Comparison of ENCODE assay signal across 27 cellular contexts in the genomic region with DNA sequence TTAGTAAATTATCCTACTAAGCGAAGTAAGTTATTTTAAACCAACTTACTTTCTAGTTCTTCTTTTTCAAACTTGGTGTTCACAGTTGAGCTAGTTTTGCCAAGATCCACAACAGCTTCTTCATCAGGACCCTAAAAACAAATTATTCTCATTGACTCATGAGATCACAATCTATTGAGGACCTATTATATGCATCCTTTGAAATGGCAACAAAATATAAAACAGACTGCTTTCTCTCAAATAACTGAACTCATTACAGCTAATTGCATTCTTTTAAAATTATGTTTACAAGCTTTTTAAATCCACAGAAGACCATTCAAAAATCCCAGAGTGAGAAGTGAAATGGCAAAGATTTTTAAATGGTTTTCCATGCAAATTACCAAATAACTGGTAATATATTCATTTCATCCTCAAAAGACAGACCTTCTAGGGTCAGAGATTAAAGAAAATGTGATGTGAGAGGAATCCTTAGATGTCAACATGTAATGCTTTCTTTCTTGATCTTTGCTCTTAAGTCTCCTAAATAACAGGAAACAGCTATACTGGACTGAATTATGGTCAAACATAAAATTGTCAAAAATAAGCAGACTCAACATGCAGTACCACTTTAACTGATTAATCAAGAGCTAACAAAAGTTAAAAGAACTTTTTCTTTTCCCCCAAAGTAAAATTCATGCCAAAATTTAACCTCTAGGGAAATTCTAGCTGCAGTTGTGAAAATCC. TPM values are rescaled to one million over a fixed set of nuclear protein-coding genes. Genes with fewer than 3 reads are reported as not detected.
A peak's percentile ranks its signal among the peaks of the same experiment; 100 is the strongest.
DNase-seq lines count a peak whose midpoint lies in the region; ATAC-seq, FAIRE-seq and TF ChIP-seq lines count a peak whose summit lies in the region.
"Had no signal": no experiment of that assay in that cellular context is flagged by ENCODE, and none has a peak within 500 bp of the region (broad histone marks: within the 10 kb centered on the region; RNA-seq: fewer than 3 reads in every experiment).

No MANE protein-coding gene starts in this region.

- TF ChIP-seq CTCF in HepG2 (CRISPR knock-in tag; IDR thresholded peaks at IDR 0.05) (no peak), right lobe of liver (IDR thresholded peaks at IDR 0.05) (no peak), endothelial cell of umbilical vein (IDR thresholded peaks at IDR 0.05; ENCODE audit: extremely low read depth in 1 of 2, insufficient read depth in 1 of 2, low read depth in 1 of 2, low read length in 2 of 2) (no peak), heart right ventricle (IDR thresholded peaks at IDR 0.05) (no peak)

- H3K36me3 Mint-ChIP-seq in T-cell: peaks cover 27% of the 10 kb centered on the region

- no peak for TF ChIP-seq RAD21 in HepG2 (CRISPR knock-in tag; IDR thresholded peaks at IDR 0.05)

- no peaks in the 10 kb centered on the region for H3K9me1 ChIP-seq in endothelial cell of umbilical vein (replicated peaks; ENCODE audit: control insufficient read depth, extremely low read depth, insufficient read depth, low read length)

- peaks cover 59 to 61% (median 60%) of the 10 kb centered on the region in 3 donors for H3K4me1 Mint-ChIP-seq in T-cell

- H3K27ac Mint-ChIP-seq in T-cell: peak overlapping the region; percentile 39 to 49
- H3K27ac Mint-ChIP-seq: stimulated activated naive CD8-positive, alpha-beta T cell treated with anti-CD3 and anti-CD28 coated beads, Interleukin-15, amount 100 ng/mL, for 72 hours had no signal

- peak overlapping the region; percentile 45 for H3K27ac ChIP-seq in HepG2 (ENCODE audit: extremely low read length, insufficient read depth, low read length)
- no peak overlapping the region for H3K27ac ChIP-seq in right lobe of liver
- H3K27ac ChIP-seq in endothelial cell of umbilical vein (ENCODE audit: insufficient read depth, low read depth, low read length): no peak overlapping the region
- H3K27ac ChIP-seq in heart right ventricle: no peak overlapping the region
- H3K27ac ChIP-seq: esophagus muscularis mucosa, foreskin keratinocyte, ovary, SJCRH30, skin epidermis, thoracic aorta had no signal

- peak; percentile 40 for FAIRE-seq in HepG2 (lab: Jason Lieb, UNC)
- no peak for FAIRE-seq in endothelial cell of umbilical vein (lab: Jason Lieb, UNC)
- FAIRE-seq: RCC 7860, urothelium cell line had no signal

- no peak overlapping the region for H3K4me3 Mint-ChIP-seq in T-cell
- H3K4me3 Mint-ChIP-seq: stimulated activated naive CD8-positive, alpha-beta T cell treated with anti-CD3 and anti-CD28 coated beads, Interleukin-15, amount 100 ng/mL, for 72 hours had no signal

- H3K36me3 ChIP-seq in HepG2 (replicated peaks in 1 of 2; ENCODE audit: control insufficient read depth in 1 of 2, insufficient read depth in 2 of 2, low read length in 2 of 2): peaks cover 0 to 4% of the 10 kb centered on the region in 2 experiments; a peak in 1 of 5 replicates
- no peaks in the 10 kb centered on the region for H3K36me3 ChIP-seq in right lobe of liver
- H3K36me3 ChIP-seq in endothelial cell of umbilical vein (ENCODE audit: control insufficient read depth in 2 of 2, extremely low read depth in 1 of 2, insufficient read depth in 2 of 2, low read length in 2 of 2): peaks cover 0 to 3% of the 10 kb centered on the region in 2 experiments
- peaks cover 0 to 14% (median 0%) of the 10 kb centered on the region in 9 donors for H3K36me3 ChIP-seq in heart right ventricle
- H3K36me3 ChIP-seq: ovary had no signal

- H3K9ac ChIP-seq in HepG2 (ENCODE audit: insufficient read depth, low read depth, low read length): no peak overlapping the region
- no peak overlapping the region for H3K9ac ChIP-seq in endothelial cell of umbilical vein (replicated peaks; ENCODE audit: extremely low read depth, insufficient read depth, low read length)

- H3K27me3 Mint-ChIP-seq in T-cell: no peaks in the 10 kb centered on the region
- H3K27me3 Mint-ChIP-seq: stimulated activated naive CD8-positive, alpha-beta T cell treated with anti-CD3 and anti-CD28 coated beads, Interleukin-15, amount 100 ng/mL, for 72 hours had no signal

- TF ChIP-seq POLR2A in HepG2 (IDR thresholded peaks at IDR 0.05; ENCODE audit: insufficient read depth in 1 of 2, low read depth in 2 of 2, low read length in 2 of 2) (no peak), right lobe of liver (IDR thresholded peaks at IDR 0.05) (no peak), endothelial cell of umbilical vein (IDR thresholded peaks at IDR 0.05; ENCODE audit: low read depth, low read length) (no peak)

- dilution Hi-C loops in endothelial cell of umbilical vein (cut with MboI; ENCODE audit: extremely low pct_ligation_motif_present, low sequenced_read_pairs): no loop called here

- no TSS peak for BruUV-seq in HepG2 (replicated peaks; lab: Mats Ljungman, UMichigan)
- BruUV-seq in endothelial cell of umbilical vein (replicated peaks; lab: Mats Ljungman, UMichigan): no TSS peak

- CTCF ChIA-PET in HepG2 (lab: Yijun Ruan, JAX; ENCODE audit: low intra/inter-chr PET ratio, low total read pairs) (no interaction called here), T-cell (lab: Charles Lee) (interaction anchor here (0.5 to 1.2 kb wide), 5 partner anchors 9 to 45 kb away, joined by 3 to 7 read pairs (median 3); no protein-coding TSS in a partner anchor), endothelial cell of umbilical vein (lab: Charles Lee) (interaction anchor here (1.0 to 1.5 kb wide), 5 partner anchors 13 to 229 kb away, joined by 3 to 7 read pairs (median 3); no protein-coding TSS in a partner anchor)

- H3K9me3 ChIP-seq in HepG2 (ENCODE audit: low read length) (no peaks in the 10 kb centered on the region), right lobe of liver (no peaks in the 10 kb centered on the region), endothelial cell of umbilical vein (replicated peaks; ENCODE audit: control insufficient read depth, insufficient read depth, low read length) (no peaks in the 10 kb centered on the region), heart right ventricle (no peaks in the 10 kb centered on the region)
- H3K9me3 ChIP-seq: esophagus muscularis mucosa, ovary, thoracic aorta had no signal

- no peaks in the 10 kb centered on the region for H3K9me3 Mint-ChIP-seq in T-cell
- H3K9me3 Mint-ChIP-seq: stimulated activated naive CD8-positive, alpha-beta T cell treated with anti-CD3 and anti-CD28 coated beads, Interleukin-15, amount 100 ng/mL, for 72 hours had no signal

- no peak overlapping the region; a peak in 1 of 6 replicates for H3K4me3 ChIP-seq in HepG2 (replicated peaks in 1 of 3; ENCODE audit: insufficient read depth in 1 of 3, low read depth in 2 of 3, low read length in 3 of 3)
- H3K4me3 ChIP-seq in right lobe of liver: no peak overlapping the region
- no peak overlapping the region for H3K4me3 ChIP-seq in endothelial cell of umbilical vein (replicated peaks in 1 of 3; ENCODE audit: insufficient read depth in 1 of 3, low read depth in 1 of 3, low read length in 3 of 3)
- no peak overlapping the region for H3K4me3 ChIP-seq in heart right ventricle
- H3K4me3 ChIP-seq: esophagus muscularis mucosa, lung, ovary, SJCRH30, skin epidermis, thoracic aorta had no signal

- H2AFZ ChIP-seq in HepG2 (ENCODE audit: low read length): no peak overlapping the region
- H2AFZ ChIP-seq in endothelial cell of umbilical vein (ENCODE audit: low read depth, low read length): no peak overlapping the region

- no peaks in the 10 kb centered on the region for H3K27me3 ChIP-seq in HepG2 (ENCODE audit: control insufficient read depth in 1 of 2, insufficient read depth in 2 of 2, low read length in 2 of 2)
- H3K27me3 ChIP-seq in right lobe of liver: no peaks in the 10 kb centered on the region
- H3K27me3 ChIP-seq in endothelial cell of umbilical vein (ENCODE audit: control insufficient read depth in 2 of 2, insufficient read depth in 2 of 2, low read length in 2 of 2): no peaks in the 10 kb centered on the region
- no peaks in the 10 kb centered on the region for H3K27me3 ChIP-seq in heart right ventricle
- H3K27me3 ChIP-seq: esophagus muscularis mucosa, foreskin keratinocyte, ovary, SJCRH30 had no signal

- intact Hi-C loops in HepG2 (cut with micrococcal nuclease; ENCODE audit: unreplicated experiment) (no loop called here), right lobe of liver (cut with DNase I) (no loop called here), endothelial cell of umbilical vein (cut with micrococcal nuclease) (loop anchor here (10.0 kb wide), 1 partner anchor 892 kb away; the partner anchor contains the start of genes AZI2 and ZCWPW2), heart right ventricle (cut with DNase I) (no loop called here)

- DNase-seq in HepG2 (ENCODE audit: low spot score) (peak; percentile 2), right lobe of liver (no peak), T-cell (no peak), endothelial cell of umbilical vein (ENCODE audit: low read depth, low spot score) (peak; percentile 60), SW 1271 (lab: John Stamatoyannopoulos, UW) (no peak), heart right ventricle (no peak)
- no peak for DNase-seq in stimulated activated CD4-positive, alpha-beta T cell treated with anti-CD3 and anti-CD28 coated beads, Interleukin-1b, Interleukin-23, amount 100 ng/mL, for 48 hours
- DNase-seq in activated CD4-positive, CD25-positive, alpha-beta regulatory T cell (lab: John Stamatoyannopoulos, UW): no peak
- DNase-seq: activated naive CD4-positive, alpha-beta T cell treated with Interleukin-2 at 50 U/mL for 16 hours; caudate nucleus; cortex of kidney; DND-41; foreskin keratinocyte; H7; Karpas-422; NCI-H2081 treated with DMSO at 0.1 percent for 48 hours; NCI-H226; NCI-H69; ovary; SJCRH30; stimulated activated naive CD8-positive, alpha-beta T cell treated with anti-CD3 and anti-CD28 coated beads, Interleukin-15, amount 100 ng/mL, for 72 hours had no signal

- H4K20me1 ChIP-seq in HepG2 (ENCODE audit: insufficient read depth, low read length) (0 out of 2 replicates have a peak, but pooled peaks cover 3% of the 10 kb centered on the region), endothelial cell of umbilical vein (replicated peaks; ENCODE audit: control insufficient read depth, extremely low read depth, insufficient read depth, low read length) (no peaks in the 10 kb centered on the region)

- in situ Hi-C loops in HepG2 (cut with HindIII; ENCODE audit: extremely low pct_ligation_motif_present, low pct_unique_long_range_greater_than_20kb): loop anchor here (25.0 kb wide), 1 partner anchor 315 kb away; no protein-coding TSS in a partner anchor

- H3K4me2 ChIP-seq in HepG2 (ENCODE audit: low read depth, low read length): no peak overlapping the region; the same call in 1 of the 2 replicates
- no peak overlapping the region for H3K4me2 ChIP-seq in endothelial cell of umbilical vein (ENCODE audit: insufficient read depth, low read length)

- H3K4me1 ChIP-seq in HepG2 (ENCODE audit: insufficient read depth, low read length): peaks cover 73% of the 10 kb centered on the region
- peaks cover 0 to 10% (median 0%) of the 10 kb centered on the region in 4 donors for H3K4me1 ChIP-seq in right lobe of liver
- no peaks in the 10 kb centered on the region for H3K4me1 ChIP-seq in endothelial cell of umbilical vein (ENCODE audit: control insufficient read depth, extremely low read depth, insufficient read depth, low read length)
- H3K4me1 ChIP-seq in heart right ventricle: peaks cover 0 to 33% (median 5%) of the 10 kb centered on the region in 9 donors
- H3K4me1 ChIP-seq: foreskin keratinocyte, SJCRH30 had no signal

- 100% methylated on average over 1 of the region's 1 CpG for WGBS in HepG2 (ENCODE audit: low lambda C conversion rate)
- WGBS in right lobe of liver (ENCODE audit: insufficient coverage, low coverage, low lambda C conversion rate, missing lambda C conversion rate): 89% methylated on average over 1 of the region's 1 CpG
- WGBS in heart right ventricle, 2 donors: 94 to 100% methylated on average over 1 of the region's 1 CpG

- POLR2A ChIA-PET in HepG2 (lab: Yijun Ruan, JAX): no interaction called here
- POLR2A ChIA-PET in T-cell (lab: Charles Lee): no interaction called here
- POLR2A ChIA-PET in endothelial cell of umbilical vein (lab: Charles Lee): no interaction called here

- peaks cover 45% of the 10 kb centered on the region for H3K79me2 ChIP-seq in HepG2 (ENCODE audit: insufficient read depth, low read length)
- H3K79me2 ChIP-seq in endothelial cell of umbilical vein (ENCODE audit: control insufficient read depth, insufficient read depth, low read length): peaks cover 79% of the 10 kb centered on the region

- ATAC-seq in HepG2: no peak
- no peak for ATAC-seq in right lobe of liver
- no peak for ATAC-seq in T-cell (replicated peaks in 1 of 4)
- ATAC-seq in heart right ventricle: no peak
- ATAC-seq: foreskin keratinocyte; stimulated activated naive CD8-positive, alpha-beta T cell treated with anti-CD3 and anti-CD28 coated beads, Interleukin-15, amount 100 ng/mL, for 72 hours had no signal

- TF ChIP-seq EP300 in HepG2 (IDR thresholded peaks at IDR 0.05; ENCODE audit: low read depth in 2 of 2, low read length in 2 of 2): no peak; a peak in 1 of 4 replicates
- TF ChIP-seq EP300 in HepG2 (CRISPR knock-in tag; IDR thresholded peaks at IDR 0.05; ENCODE audit: borderline replicate concordance): no peak

RNA-seq across cellular contexts. Expression of gene SLC4A7, which starts 31.7 kb away (rescaled TPM):
- 34.0 and 43.8 TPM in 2 replicates for total RNA-seq in HepG2 (2016; rRNA removed; fragmentation: Illumina TruSeq; extraction: Trizol)
- total RNA-seq in HepG2 (2016; cell fraction: cytosol; rRNA removed; fragmentation: Illumina TruSeq; extraction: Trizol; ENCODE audit: low read depth): 34.8 and 42.1 TPM in 2 replicates
- 29.3 and 44.3 TPM in 2 replicates for total RNA-seq in HepG2 (2016; cell fraction: insoluble cytoplasmic fraction; rRNA removed; fragmentation: Illumina TruSeq; extraction: Trizol)
- 28.7 and 35.6 TPM in 2 replicates for total RNA-seq in HepG2 (2016; cell fraction: membrane; rRNA removed; fragmentation: Illumina TruSeq; extraction: Trizol)
- total RNA-seq in HepG2 (2016; cell fraction: nucleus; rRNA removed; fragmentation: Illumina TruSeq; extraction: Trizol): 71.7 and 82.7 TPM in 2 replicates
- 11.5 and 16.4 TPM in 2 replicates for polyA plus RNA-seq in HepG2 (2011; rRNA removed)
- 4.3 and 6.6 TPM in 2 replicates for polyA plus RNA-seq in HepG2 (2011; cell fraction: cytosol; rRNA removed)
- 25.4 and 28.4 TPM in 2 replicates for polyA plus RNA-seq in HepG2 (2011; cell fraction: nucleus; rRNA removed)
- 17.0 and 18.8 TPM in 2 replicates for polyA plus RNA-seq in HepG2 (2012)
- polyA plus RNA-seq in HepG2 (2016; cell fraction: cytosol; fragmentation: Illumina TruSeq; extraction: Trizol; ENCODE audit: low read depth): 0.26 and 0.35 TPM in 2 replicates
- polyA plus RNA-seq in HepG2 (2016; cell fraction: insoluble cytoplasmic fraction; fragmentation: Illumina TruSeq; extraction: Trizol; ENCODE audit: low read depth): 5.9 and 6.7 TPM in 2 replicates
- 0.84 and 1.2 TPM in 2 replicates for polyA plus RNA-seq in HepG2 (2016; cell fraction: membrane; fragmentation: Illumina TruSeq; extraction: Trizol; ENCODE audit: low read depth)
- polyA plus RNA-seq in HepG2 (2016; cell fraction: nucleus; fragmentation: Illumina TruSeq; extraction: Trizol; ENCODE audit: insufficient read depth, low read depth): 35.5 and 37.9 TPM in 2 replicates
- polyA minus RNA-seq in HepG2 (2011; rRNA and poly(A)+ RNA removed; ENCODE audit: low replicate concordance): 15.4 and 26.8 TPM in 2 replicates
- polyA minus RNA-seq in HepG2 (2011; cell fraction: cytosol; rRNA and poly(A)+ RNA removed): 51.8 and 52.8 TPM in 2 replicates
- polyA minus RNA-seq in HepG2 (2011; cell fraction: nucleus; rRNA and poly(A)+ RNA removed): 130 and 149 TPM in 2 replicates
- 1 to 10 TPM; 3.0 to 9.9 (median 5.8) TPM for total RNA-seq in right lobe of liver
- 10 to 100 TPM; 47.4 to 66.4 (median 55.5) TPM for total RNA-seq in T-cell
- 50.9 and 58.6 TPM in 2 replicates for total RNA-seq in endothelial cell of umbilical vein
- 7.0 and 7.8 TPM in 2 replicates for polyA plus RNA-seq in endothelial cell of umbilical vein
- polyA plus RNA-seq in endothelial cell of umbilical vein (2011; cell fraction: cytosol; rRNA removed): 4.5 and 4.8 TPM in 2 replicates
- polyA plus RNA-seq in endothelial cell of umbilical vein (2011; cell fraction: nucleus; rRNA removed): 42.4 and 58.2 TPM in 2 replicates
- polyA plus RNA-seq in endothelial cell of umbilical vein (2012): 20.5 and 24.2 TPM in 2 replicates
- polyA minus RNA-seq in endothelial cell of umbilical vein: 38.8 and 42.5 TPM in 2 replicates
- 25.2 TPM for polyA minus RNA-seq in endothelial cell of umbilical vein (2011; cell fraction: cytosol; rRNA and poly(A)+ RNA removed)
- 108 and 157 TPM in 2 replicates for polyA minus RNA-seq in endothelial cell of umbilical vein (2011; cell fraction: nucleus; rRNA and poly(A)+ RNA removed)
- total RNA-seq in heart right ventricle: 10 to 100 TPM in 8 of 10 donors, 1 to 10 TPM in 2; 8.0 to 18.7 (median 13.1) TPM
- 1 to 10 TPM; 3.0 to 3.3 TPM for polyA plus RNA-seq in heart right ventricle

Comparison
In these comparisons a context has a peak if more than half of its experiments do, and no peak if none do; other contexts are left out.
1. DNase-seq: peak in HepG2 (single experiment) and endothelial cell of umbilical vein (single experiment); none in right lobe of liver (0 of 3), T-cell (0 of 34), SW 1271 (0 of 2), heart right ventricle (0 of 2), stimulated activated CD4-positive, alpha-beta T cell treated with anti-CD3 and anti-CD28 coated beads, Interleukin-1b, Interleukin-23, amount 100 ng/mL, for 48 hours (single experiment) and activated CD4-positive, CD25-positive, alpha-beta regulatory T cell (0 of 4).